In the genomic region with DNA sequence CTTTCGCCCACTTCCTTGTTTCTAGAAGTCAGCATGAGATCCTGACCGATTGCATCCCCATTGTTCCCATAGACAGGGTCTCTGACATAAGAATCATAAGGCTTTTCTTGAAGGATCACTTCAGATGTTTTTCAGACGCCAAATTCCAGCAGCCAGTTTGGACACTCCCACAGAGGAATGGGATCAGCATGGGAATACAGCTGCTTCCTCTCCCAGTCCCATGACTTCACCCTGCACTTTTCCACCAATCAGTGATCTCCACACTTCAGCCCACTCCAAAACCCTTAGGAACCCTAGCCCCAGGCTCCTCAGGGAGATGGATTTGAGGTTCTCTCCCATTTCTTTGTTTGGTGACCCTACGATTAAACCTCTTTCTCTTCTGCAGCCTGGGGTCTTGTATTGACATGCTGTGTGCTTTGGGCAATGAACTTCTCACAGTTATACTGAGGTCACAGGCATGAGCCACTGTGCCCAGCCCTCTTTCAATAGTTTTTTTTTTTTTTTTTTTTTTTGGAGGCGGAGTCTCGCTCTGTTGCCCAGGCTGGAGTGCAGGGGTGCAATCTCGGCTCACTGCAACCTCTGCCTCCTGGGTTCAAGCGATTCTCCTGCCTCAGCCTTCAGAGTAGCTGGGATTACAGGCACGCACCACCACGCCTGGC, we compare ENCODE assay signal across 21 cellular contexts. TPM values are rescaled to one million over a fixed set of nuclear protein-coding genes. Genes with fewer than 3 reads are reported as not detected.
DNase-seq lines count a peak whose midpoint lies in the region; FAIRE-seq and TF ChIP-seq lines count a peak whose summit lies in the region.
"Had no signal": no experiment of that assay in that cellular context is flagged by ENCODE, and none has a peak within 500 bp of the region (broad histone marks: within the 10 kb centered on the region; RNA-seq: fewer than 3 reads in every experiment).

No MANE protein-coding gene starts in this region.

- no peak for TF ChIP-seq EP300 in ovary (IDR thresholded peaks at IDR 0.05)

- TF ChIP-seq POLR2A in endothelial cell of umbilical vein (IDR thresholded peaks at IDR 0.05; ENCODE audit: low read depth, low read length), result no peak
- no peak for TF ChIP-seq POLR2A in ovary (IDR thresholded peaks at IDR 0.05)

- 77 to 79% (median 78%) methylated on average over 10 of the region's 10 CpGs for WGBS in ovary, 3 donors

- H3K4me2 ChIP-seq in endothelial cell of umbilical vein (ENCODE audit: insufficient read depth, low read length), result no peak overlapping the region

- no peaks in the 10 kb centered on the region for H4K20me1 ChIP-seq in endothelial cell of umbilical vein (replicated peaks; ENCODE audit: control insufficient read depth, extremely low read depth, insufficient read depth, low read length)

- H3K36me3 ChIP-seq in endothelial cell of umbilical vein (ENCODE audit: control insufficient read depth in 2 of 2, extremely low read depth in 1 of 2, insufficient read depth in 2 of 2, low read length in 2 of 2) (no peaks in the 10 kb centered on the region), ovary (no peaks in the 10 kb centered on the region)
- H3K36me3 ChIP-seq: brain microvascular endothelial cell, esophagus muscularis mucosa had no signal

- H3K4me3 ChIP-seq in endothelial cell of umbilical vein (replicated peaks in 1 of 3; ENCODE audit: insufficient read depth in 1 of 3, low read depth in 1 of 3, low read length in 3 of 3), result no peak overlapping the region
- no peak overlapping the region for H3K4me3 ChIP-seq in ovary
- H3K4me3 ChIP-seq: esophagus muscularis mucosa, GM12878, skin epidermis had no signal

- no peak overlapping the region for H2AFZ ChIP-seq in endothelial cell of umbilical vein (ENCODE audit: low read depth, low read length)

- H3K4me1 ChIP-seq in endothelial cell of umbilical vein (ENCODE audit: control insufficient read depth, extremely low read depth, insufficient read depth, low read length) (no peaks in the 10 kb centered on the region), ovary (ENCODE audit: insufficient read depth) (no peaks in the 10 kb centered on the region)

- H3K9me3 ChIP-seq in endothelial cell of umbilical vein (replicated peaks; ENCODE audit: control insufficient read depth, insufficient read depth, low read length) (no peaks in the 10 kb centered on the region), ovary (no peaks in the 10 kb centered on the region)

- no peaks in the 10 kb centered on the region for H3K27me3 Mint-ChIP-seq in progenitor cell of endocrine pancreas

- no peaks in the 10 kb centered on the region for H3K4me1 Mint-ChIP-seq in progenitor cell of endocrine pancreas (ENCODE audit: low read depth)

- H3K27ac Mint-ChIP-seq in progenitor cell of endocrine pancreas, result no peak overlapping the region
- H3K27ac Mint-ChIP-seq: activated naive CD8-positive, alpha-beta T cell treated with anti-CD3 and anti-CD28 coated beads, Interleukin-2, amount 10 ng/mL, durations not matched to agents 7 days and 5 days; T-helper 1 cell treated with Interleukin-12 subunit alpha and Interleukin-12 subunit beta and Interleukin-4 antibody, amounts not matched to agents 30 μg/mL and 1 μg/mL, for 36 hours had no signal

- no peak overlapping the region for H3K9ac ChIP-seq in endothelial cell of umbilical vein (replicated peaks; ENCODE audit: extremely low read depth, insufficient read depth, low read length)

- intact Hi-C loops in endothelial cell of umbilical vein (cut with micrococcal nuclease), result no loop called here
- intact Hi-C loops in ovary (cut with DNase I), result no loop called here

- DNase-seq in COLO829 (ENCODE audit: low spot score) (peak; percentile 9), HT1080 (ENCODE audit: low read depth) (peak; percentile 29), endothelial cell of umbilical vein (ENCODE audit: low read depth, low spot score) (peak; percentile 59), lung microvascular endothelial cell (ENCODE audit: low read depth in 2 of 2) (peak; percentile 33 to 86), progenitor cell of endocrine pancreas (ENCODE audit: low spot score, unreplicated experiment) (no peak), ovary (no peak), GM19239 (ENCODE audit: insufficient read length, low spot score) (no peak), NCI-H2171 (lab: John Stamatoyannopoulos, UW) (no peak)
- DNase-seq: activated CD4-positive, CD25-positive, alpha-beta regulatory T cell; activated CD8-positive, alpha-beta memory T cell treated with anti-CD3 and anti-CD28 coated beads for 24 hours; activated naive CD8-positive, alpha-beta T cell treated with anti-CD3 and anti-CD28 coated beads, Interleukin-2, amount 10 ng/mL, durations not matched to agents 7 days and 5 days; brain microvascular endothelial cell; GDM1; Karpas-422; NCI-H1417 treated with DMSO at 0.1 percent for 48 hours; NCI-H2227 treated with DMSO at 0.1 percent for 48 hours had no signal

- TF ChIP-seq CTCF in endothelial cell of umbilical vein (IDR thresholded peaks at IDR 0.05; ENCODE audit: extremely low read depth in 1 of 2, insufficient read depth in 1 of 2, low read depth in 1 of 2, low read length in 2 of 2) (no peak), progenitor cell of endocrine pancreas (IDR thresholded peaks at IDR 0.05; ENCODE audit: unreplicated experiment) (no peak), ovary (IDR thresholded peaks at IDR 0.05) (no peak)

- no peak overlapping the region for H3K4me3 Mint-ChIP-seq in progenitor cell of endocrine pancreas (ENCODE audit: low read depth)
- H3K4me3 Mint-ChIP-seq: activated naive CD8-positive, alpha-beta T cell treated with anti-CD3 and anti-CD28 coated beads, Interleukin-2, amount 10 ng/mL, durations not matched to agents 7 days and 5 days; T-helper 1 cell treated with Interleukin-12 subunit alpha and Interleukin-12 subunit beta and Interleukin-4 antibody, amounts not matched to agents 30 μg/mL and 1 μg/mL, for 36 hours had no signal

- H3K79me2 ChIP-seq in endothelial cell of umbilical vein (ENCODE audit: control insufficient read depth, insufficient read depth, low read length), result no peaks in the 10 kb centered on the region

- POLR2A ChIA-PET in endothelial cell of umbilical vein (lab: Charles Lee), result no interaction called here

- no peaks in the 10 kb centered on the region for H3K36me3 Mint-ChIP-seq in progenitor cell of endocrine pancreas (ENCODE audit: insufficient read depth)

- H3K27ac ChIP-seq in endothelial cell of umbilical vein (ENCODE audit: insufficient read depth, low read depth, low read length) (no peak overlapping the region), ovary (no peak overlapping the region)
- H3K27ac ChIP-seq: brain microvascular endothelial cell, esophagus muscularis mucosa, skin epidermis had no signal

- CTCF ChIA-PET in endothelial cell of umbilical vein (lab: Charles Lee), result interaction anchor here (1.0 to 2.1 kb wide), 2 partner anchors 67 to 137 kb away, joined by 4 to 6 read pairs; no protein-coding TSS in a partner anchor

- peak; percentile 70 for FAIRE-seq in endothelial cell of umbilical vein (lab: Jason Lieb, UNC)
- no peak for FAIRE-seq in GM19239 (lab: Jason Lieb, UNC)
- FAIRE-seq: GM12878, H54 had no signal

- dilution Hi-C loops in endothelial cell of umbilical vein (cut with MboI; ENCODE audit: extremely low pct_ligation_motif_present, low sequenced_read_pairs), result no loop called here

- H3K27me3 ChIP-seq in endothelial cell of umbilical vein (ENCODE audit: control insufficient read depth in 2 of 2, insufficient read depth in 2 of 2, low read length in 2 of 2) (no peaks in the 10 kb centered on the region), ovary (no peaks in the 10 kb centered on the region)
- H3K27me3 ChIP-seq: brain microvascular endothelial cell, esophagus muscularis mucosa had no signal

- BruUV-seq in endothelial cell of umbilical vein (replicated peaks; lab: Mats Ljungman, UMichigan), result no TSS peak

- no peaks in the 10 kb centered on the region for H3K9me3 Mint-ChIP-seq in progenitor cell of endocrine pancreas (ENCODE audit: low read depth)
- H3K9me3 Mint-ChIP-seq: T-helper 1 cell treated with Interleukin-12 subunit alpha and Interleukin-12 subunit beta and Interleukin-4 antibody, amounts not matched to agents 30 μg/mL and 1 μg/mL, for 36 hours had no signal

- H3K9me1 ChIP-seq in endothelial cell of umbilical vein (replicated peaks; ENCODE audit: control insufficient read depth, extremely low read depth, insufficient read depth, low read length), result no peaks in the 10 kb centered on the region

TF ChIP-seq in endothelial cell of umbilical vein, 7 proteins besides CTCF, POLR2A, EP300 and RAD21:
- no peak for TF ChIP-seq GATA2 (IDR thresholded peaks at IDR 0.05; ENCODE audit: insufficient read depth, insufficient read length, low read depth, low read length)
- TF ChIP-seq MYC (IDR thresholded peaks at IDR 0.05; ENCODE audit: low read depth, low read length), result no peak
- TF ChIP-seq EZH2 (IDR thresholded peaks at IDR 0.05; ENCODE audit: borderline replicate concordance, low read depth, low read length, severe bottlenecking), result no peak
- TF ChIP-seq FOS (IDR thresholded peaks at IDR 0.05; ENCODE audit: borderline replicate concordance, insufficient read depth, low read length), result no peak
- no peak for TF ChIP-seq POLR2AphosphoS5 (IDR thresholded peaks at IDR 0.05; ENCODE audit: insufficient read depth, low read depth, low read length)
- TF ChIP-seq, protein P1, sequence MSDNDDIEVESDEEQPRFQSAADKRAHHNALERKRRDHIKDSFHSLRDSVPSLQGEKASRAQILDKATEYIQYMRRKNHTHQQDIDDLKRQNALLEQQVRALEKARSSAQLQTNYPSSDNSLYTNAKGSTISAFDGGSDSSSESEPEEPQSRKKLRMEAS (IDR thresholded peaks at IDR 0.05; ENCODE audit: insufficient read depth, insufficient read length), result no peak
- no peak for TF ChIP-seq JUN (IDR thresholded peaks at IDR 0.05; ENCODE audit: borderline replicate concordance, insufficient read depth, insufficient read length, low read depth)

RNA-seq across cellular contexts. Expression of gene CHST3, which starts 52.8 kb away (rescaled TPM):
- 20.7 and 23.6 TPM in 2 replicates for total RNA-seq in HT1080 (2014; rRNA removed; shearing (Covaris generic))
- polyA plus RNA-seq in HT1080 (2015; cell fraction: cytosol; rRNA removed), result 6.5 and 7.0 TPM in 2 replicates
- 9.1 and 9.4 TPM in 2 replicates for polyA plus RNA-seq in HT1080 (2015; cell fraction: nucleus; rRNA removed)
- total RNA-seq in endothelial cell of umbilical vein (10.0 and 11.5 TPM in 2 replicates), lung microvascular endothelial cell (5.4 and 6.9 TPM in 2 replicates), progenitor cell of endocrine pancreas (12.9 and 14.1 TPM in 2 replicates), ovary (10 to 100 TPM; 26.0 to 69.2 (median 36.1) TPM)
- polyA plus RNA-seq in endothelial cell of umbilical vein (5.5 and 6.0 TPM in 2 replicates), ovary (10 to 100 TPM; 16.4 to 51.0 TPM)
- polyA plus RNA-seq in endothelial cell of umbilical vein (2011; cell fraction: cytosol; rRNA removed), result 5.4 and 5.5 TPM in 2 replicates
- 4.6 TPM in 2 replicates for polyA plus RNA-seq in endothelial cell of umbilical vein (2011; cell fraction: nucleus; rRNA removed)
- polyA plus RNA-seq in endothelial cell of umbilical vein (2012), result 6.2 and 6.4 TPM in 2 replicates
- polyA minus RNA-seq in endothelial cell of umbilical vein, result 11.7 and 12.7 TPM in 2 replicates
- 10.8 TPM for polyA minus RNA-seq in endothelial cell of umbilical vein (2011; cell fraction: cytosol; rRNA and poly(A)+ RNA removed)
- 4.2 and 4.7 TPM in 2 replicates for polyA minus RNA-seq in endothelial cell of umbilical vein (2011; cell fraction: nucleus; rRNA and poly(A)+ RNA removed)
- total RNA-seq: activated naive CD8-positive, alpha-beta T cell treated with anti-CD3 and anti-CD28 coated beads, Interleukin-2, amount 10 ng/mL, durations not matched to agents 7 days and 5 days had no signal

Comparison
In these comparisons a context has a peak if more than half of its experiments do, and no peak if none do; other contexts are left out.
1. DNase-seq: peak in COLO829 (single experiment), HT1080 (single experiment), endothelial cell of umbilical vein (single experiment) and lung microvascular endothelial cell (2 of 2); none in progenitor cell of endocrine pancreas (single experiment), ovary (0 of 5), GM19239 (single experiment) and NCI-H2171 (single experiment).